13 cellular contexts compared by ENCODE assay signal in genomic region chr12:94042321-94042720, GRCh38.
"Had no signal": no experiment of that assay in that cellular context is flagged by ENCODE, and none has a peak within 500 bp of the region (broad histone marks: within the 10 kb centered on the region; RNA-seq: fewer than 3 reads in every experiment).

No MANE protein-coding gene starts in this region.

- ATAC-seq: effector memory CD8-positive, alpha-beta T cell; gastrocnemius medialis had no signal

- H3K4me1 Mint-ChIP-seq: activated naive CD8-positive, alpha-beta T cell treated with anti-CD3 and anti-CD28 coated beads for 36 hours had no signal

- H3K27ac ChIP-seq: brain microvascular endothelial cell, gastrocnemius medialis, skin epidermis, tibial artery had no signal

- DNase-seq: activated CD4-positive, alpha-beta T cell treated with anti-CD3 and anti-CD28 coated beads for 48 hours; activated naive CD8-positive, alpha-beta T cell treated with anti-CD3 and anti-CD28 coated beads for 36 hours; amygdala; brain microvascular endothelial cell; effector memory CD8-positive, alpha-beta T cell; gastrocnemius medialis; kidney; stimulated activated CD4-positive, alpha-beta T cell treated with anti-CD3 and anti-CD28 coated beads, Interleukin-4, amount 100 ng/mL, for 24 hours; stimulated activated naive CD4-positive, alpha-beta T cell; tibial artery had no signal

- H3K27ac Mint-ChIP-seq: activated naive CD8-positive, alpha-beta T cell treated with anti-CD3 and anti-CD28 coated beads for 36 hours; effector memory CD8-positive, alpha-beta T cell; mesothelial cell of epicardium; T-helper 1 cell treated with Interleukin-12 subunit alpha and Interleukin-12 subunit beta and Interleukin-4 antibody, amounts not matched to agents 30 μg/mL and 1 μg/mL, for 36 hours had no signal

- H3K4me3 ChIP-seq: gastrocnemius medialis, skin epidermis, tibial artery had no signal

- H3K27me3 ChIP-seq: brain microvascular endothelial cell, gastrocnemius medialis, tibial artery had no signal

- H3K36me3 ChIP-seq: brain microvascular endothelial cell, gastrocnemius medialis, tibial artery had no signal

- H3K4me1 ChIP-seq: tibial artery had no signal

- H3K27me3 Mint-ChIP-seq: activated naive CD8-positive, alpha-beta T cell treated with anti-CD3 and anti-CD28 coated beads for 36 hours had no signal

- H3K4me3 Mint-ChIP-seq: activated naive CD8-positive, alpha-beta T cell treated with anti-CD3 and anti-CD28 coated beads for 36 hours; effector memory CD8-positive, alpha-beta T cell; mesothelial cell of epicardium; T-helper 1 cell treated with Interleukin-12 subunit alpha and Interleukin-12 subunit beta and Interleukin-4 antibody, amounts not matched to agents 30 μg/mL and 1 μg/mL, for 36 hours had no signal
